11 cellular contexts compared by ENCODE assay signal in the genomic region with DNA sequence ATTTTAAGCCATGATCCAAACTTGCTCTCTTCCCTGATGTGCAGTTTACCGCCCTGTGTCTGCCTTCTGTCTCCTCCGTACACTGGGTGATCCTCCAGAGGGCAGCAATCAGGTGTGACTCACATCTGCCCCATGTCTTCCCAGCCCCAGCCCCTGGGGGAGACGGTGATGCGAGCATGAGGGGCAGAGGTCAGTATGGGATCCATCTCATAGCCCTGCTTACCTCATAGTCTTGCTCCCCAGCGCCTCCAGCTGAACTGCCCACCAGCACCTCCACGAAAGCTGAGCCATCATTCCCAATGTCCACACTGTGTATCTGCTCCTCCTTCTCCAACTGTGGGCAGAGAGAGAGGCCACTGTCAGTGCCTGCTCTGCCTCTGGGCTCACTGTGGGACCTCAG. TPM values are rescaled to one million over a fixed set of nuclear protein-coding genes. Genes with fewer than 3 reads are reported as not detected.
A peak's percentile ranks its signal among the peaks of the same experiment; 100 is the strongest.
DNase-seq lines count a peak whose midpoint lies in the region; ATAC-seq and TF ChIP-seq lines count a peak whose summit lies in the region.
"Had no signal": no experiment of that assay in that cellular context is flagged by ENCODE, and none has a peak within 500 bp of the region (broad histone marks: within the 10 kb centered on the region; RNA-seq: fewer than 3 reads in every experiment).

No MANE protein-coding gene starts in this region.

- H3K9me3 ChIP-seq in fibroblast of lung (ENCODE audit: control insufficient read depth, insufficient read depth, low read depth, low read length), result no peaks in the 10 kb centered on the region
- H3K9me3 ChIP-seq in upper lobe of right lung, result no peaks in the 10 kb centered on the region
- H3K9me3 ChIP-seq: tibial artery had no signal

- H3K4me3 ChIP-seq in fibroblast of lung (replicated peaks in 1 of 4; ENCODE audit: control extremely low read depth in 1 of 4, insufficient read depth in 1 of 4, low read depth in 3 of 4, low read length in 4 of 4) (no peak overlapping the region), upper lobe of right lung (no peak overlapping the region)
- H3K4me3 ChIP-seq: tibial artery had no signal

- in situ Hi-C loops in SK-MEL-5 (cut with HindIII; ENCODE audit: low pct_unique_long_range_greater_than_20kb, low sequenced_read_pairs), result no loop called here

- intact Hi-C loops in upper lobe of right lung (cut with DNase I), result no loop called here

- no peak overlapping the region for H3K9ac ChIP-seq in fibroblast of lung (ENCODE audit: insufficient read depth, low read length)

- H3K27me3 ChIP-seq in fibroblast of lung (ENCODE audit: control insufficient read depth, insufficient read depth, low read length) (no peaks in the 10 kb centered on the region), upper lobe of right lung (no peaks in the 10 kb centered on the region)
- H3K27me3 ChIP-seq: tibial artery had no signal

- DNase-seq in stimulated activated CD4-positive, alpha-beta T cell treated with anti-CD3 and anti-CD28 coated beads, Interleukin-15, amount 100 ng/mL, for 24 hours, result peak; percentile 24
- DNase-seq in stimulated activated CD4-positive, alpha-beta T cell treated with anti-CD3 and anti-CD28 coated beads, Interleukin-4, amount 100 ng/mL, for 1 hour, result no peak
- peak; percentile 11 for DNase-seq in SK-MEL-5 (ENCODE audit: low read depth, low spot score)
- DNase-seq in fibroblast of lung (ENCODE audit: low read depth in 2 of 2), result no peak
- DNase-seq in upper lobe of right lung, result no peak
- no peak for DNase-seq in NCI-H510A (lab: John Stamatoyannopoulos, UW)
- no peak for DNase-seq in H4 (ENCODE audit: low spot score)
- DNase-seq: amniotic stem cell, DMS79 treated with DMSO at 0.1 percent for 48 hours, tibial artery had no signal

- H3K36me3 ChIP-seq in fibroblast of lung (ENCODE audit: control insufficient read depth, insufficient read depth, low read length) (peaks cover 6% of the 10 kb centered on the region), upper lobe of right lung (peaks cover 29% of the 10 kb centered on the region)

- H3K4me2 ChIP-seq in fibroblast of lung (ENCODE audit: extremely low read depth, insufficient read depth, low read length), result no peak overlapping the region

- H4K20me1 ChIP-seq in fibroblast of lung (ENCODE audit: control insufficient read depth, extremely low read depth, insufficient read depth, low read length), result no peaks in the 10 kb centered on the region

- no peaks in the 10 kb centered on the region for H3K79me2 ChIP-seq in fibroblast of lung (ENCODE audit: control insufficient read depth, insufficient read depth, low read length)

- no peak for ATAC-seq in upper lobe of right lung
- ATAC-seq in HG02798 (IDR thresholded peaks at IDR 0.05; ENCODE audit: poor library complexity, unreplicated experiment), result no peak

- H3K27ac ChIP-seq in fibroblast of lung (ENCODE audit: insufficient read depth, low read length) (peak overlapping the region; percentile 26), upper lobe of right lung (peak overlapping the region; percentile 6)
- H3K27ac ChIP-seq: tibial artery had no signal

- TF ChIP-seq CTCF in fibroblast of lung (conservative IDR thresholded peaks at IDR 0.05 in 1 of 2, IDR thresholded peaks at IDR 0.05 in 1 of 2; ENCODE audit: low read depth in 1 of 2, low read length in 2 of 2) (no peak), upper lobe of right lung (IDR thresholded peaks at IDR 0.05) (no peak)

- H2AFZ ChIP-seq in fibroblast of lung (ENCODE audit: low read length), result no peak overlapping the region

- peaks cover 12% of the 10 kb centered on the region for H3K4me1 ChIP-seq in fibroblast of lung (ENCODE audit: control insufficient read depth, extremely low read depth, insufficient read depth, low read length)
- H3K4me1 ChIP-seq in upper lobe of right lung, result peaks cover 17% of the 10 kb centered on the region

RNA-seq across cellular contexts. Expression of gene XRCC1, which starts 14.6 kb away (rescaled TPM):
- 12.2 and 13.2 TPM in 2 replicates for total RNA-seq in SK-MEL-5 (2014; rRNA removed; shearing (Covaris generic))
- 24.1 and 32.2 TPM in 2 replicates for polyA plus RNA-seq in SK-MEL-5 (2015; cell fraction: cytosol; rRNA removed)
- polyA plus RNA-seq in SK-MEL-5 (2015; cell fraction: nucleus; rRNA removed), result 26.0 and 39.7 TPM in 2 replicates
- 13.6 and 14.5 TPM in 2 replicates for total RNA-seq in fibroblast of lung
- polyA plus RNA-seq in fibroblast of lung, result 8.6 and 17.5 TPM in 2 replicates
- 12.4 and 23.7 TPM in 2 replicates for polyA plus RNA-seq in fibroblast of lung (2012)
- 27.2 and 29.2 TPM in 2 replicates for polyA minus RNA-seq in fibroblast of lung (ENCODE audit: low replicate concordance)
- total RNA-seq in upper lobe of right lung, result 23.8 TPM
- 29.2 and 31.0 TPM in 2 replicates for total RNA-seq in H4 (2014; rRNA removed; shearing (Covaris generic))

RNA-seq across cellular contexts. Expression of gene PINLYP, which starts 14.9 kb away (rescaled TPM):
- not detected in 2 replicates for total RNA-seq in SK-MEL-5 (2014; rRNA removed; shearing (Covaris generic))
- not detected in 2 replicates for polyA plus RNA-seq in SK-MEL-5 (2015; cell fraction: cytosol; rRNA removed)
- polyA plus RNA-seq in SK-MEL-5 (2015; cell fraction: nucleus; rRNA removed), result not detected in 2 replicates
- total RNA-seq in fibroblast of lung (7.2 and 14.7 TPM in 2 replicates), upper lobe of right lung (4.7 TPM)
- polyA plus RNA-seq in fibroblast of lung, result 5.1 TPM in 2 replicates
- polyA plus RNA-seq in fibroblast of lung (2012), result 6.7 and 6.8 TPM in 2 replicates
- 8.9 and 9.6 TPM in 2 replicates for polyA minus RNA-seq in fibroblast of lung (ENCODE audit: low replicate concordance)
- total RNA-seq in H4 (2014; rRNA removed; shearing (Covaris generic)), result not detected in 2 replicates

RNA-seq across cellular contexts. Expression of gene ZNF575, which starts 27.7 kb away (rescaled TPM):
- total RNA-seq in SK-MEL-5 (2014; rRNA removed; shearing (Covaris generic)), result not detected in 2 replicates
- polyA plus RNA-seq in SK-MEL-5 (2015; cell fraction: cytosol; rRNA removed), result 0.79 and 1.5 TPM in 2 replicates
- 1.5 and 2.2 TPM in 2 replicates for polyA plus RNA-seq in SK-MEL-5 (2015; cell fraction: nucleus; rRNA removed)
- total RNA-seq in fibroblast of lung, result 0.26 and 0.33 TPM in 2 replicates
- 0.27 TPM in 2 replicates for polyA plus RNA-seq in fibroblast of lung
- 2.6 and 3.9 TPM in 2 replicates for polyA plus RNA-seq in fibroblast of lung (2012)
- polyA minus RNA-seq in fibroblast of lung (ENCODE audit: low replicate concordance), result 1.4 and 1.6 TPM in 2 replicates
- total RNA-seq in upper lobe of right lung, result 2.3 TPM
- not detected in 2 replicates for total RNA-seq in H4 (2014; rRNA removed; shearing (Covaris generic))

RNA-seq across cellular contexts. Expression of gene ETHE1, which starts 33.7 kb away (rescaled TPM):
- total RNA-seq in SK-MEL-5 (2014; rRNA removed; shearing (Covaris generic)), result 39.4 and 43.6 TPM in 2 replicates
- polyA plus RNA-seq in SK-MEL-5 (2015; cell fraction: cytosol; rRNA removed), result 62.1 and 77.5 TPM in 2 replicates
- polyA plus RNA-seq in SK-MEL-5 (2015; cell fraction: nucleus; rRNA removed), result 29.8 and 34.3 TPM in 2 replicates
- total RNA-seq in fibroblast of lung (86.0 and 112 TPM in 2 replicates), upper lobe of right lung (34.6 TPM)
- 65.2 and 129 TPM in 2 replicates for polyA plus RNA-seq in fibroblast of lung
- 67.1 and 142 TPM in 2 replicates for polyA plus RNA-seq in fibroblast of lung (2012)
- polyA minus RNA-seq in fibroblast of lung (ENCODE audit: low replicate concordance), result 167 and 210 TPM in 2 replicates
- total RNA-seq in H4 (2014; rRNA removed; shearing (Covaris generic)), result 33.6 and 50.4 TPM in 2 replicates

RNA-seq across cellular contexts. Expression of gene IRGQ, which starts 35.2 kb away (rescaled TPM):
- total RNA-seq in SK-MEL-5 (2014; rRNA removed; shearing (Covaris generic)), result 18.7 and 20.8 TPM in 2 replicates
- polyA plus RNA-seq in SK-MEL-5 (2015; cell fraction: cytosol; rRNA removed), result 17.4 and 22.7 TPM in 2 replicates
- 24.5 and 28.3 TPM in 2 replicates for polyA plus RNA-seq in SK-MEL-5 (2015; cell fraction: nucleus; rRNA removed)
- 11.6 and 12.2 TPM in 2 replicates for total RNA-seq in fibroblast of lung
- polyA plus RNA-seq in fibroblast of lung, result 11.7 TPM in 2 replicates
- 4.1 and 4.2 TPM in 2 replicates for polyA plus RNA-seq in fibroblast of lung (2012)
- polyA minus RNA-seq in fibroblast of lung (ENCODE audit: low replicate concordance), result 17.7 and 28.5 TPM in 2 replicates
- 23.2 TPM for total RNA-seq in upper lobe of right lung
- 20.6 and 22.4 TPM in 2 replicates for total RNA-seq in H4 (2014; rRNA removed; shearing (Covaris generic))

Comparison
In these comparisons a context has a peak if more than half of its experiments do, and no peak if none do; other contexts are left out.
1. DNase-seq: peak in stimulated activated CD4-positive, alpha-beta T cell treated with anti-CD3 and anti-CD28 coated beads, Interleukin-15, amount 100 ng/mL, for 24 hours (single experiment) and SK-MEL-5 (single experiment); none in stimulated activated CD4-positive, alpha-beta T cell treated with anti-CD3 and anti-CD28 coated beads, Interleukin-4, amount 100 ng/mL, for 1 hour (single experiment), fibroblast of lung (0 of 2), upper lobe of right lung (single experiment), NCI-H510A (single experiment) and H4 (single experiment).